ENCODE assay signal across 10 cellular contexts in genomic region chr9:124652203-124652992, GRCh38.
A peak's percentile ranks its signal among the peaks of the same experiment; 100 is the strongest.
DNase-seq lines count a peak whose midpoint lies in the region; ATAC-seq and TF ChIP-seq lines count a peak whose summit lies in the region.
"Had no signal": no experiment of that assay in that cellular context is flagged by ENCODE, and none has a peak within 500 bp of the region (broad histone marks: within the 10 kb centered on the region; RNA-seq: fewer than 3 reads in every experiment).

No MANE protein-coding gene starts in this region.

- H3K4me2 ChIP-seq in SK-N-SH, result peak overlapping the region; percentile 8; the same call in 1 of the 2 replicates

- TF ChIP-seq CTCF in SK-N-SH (IDR thresholded peaks at IDR 0.05) (no peak), psoas muscle (IDR thresholded peaks at IDR 0.05) (no peak), vagina (IDR thresholded peaks at IDR 0.05) (no peak)

- peaks cover 5 to 8% of the 10 kb centered on the region in 2 experiments; a peak in 2 of 4 replicates for H3K4me1 ChIP-seq in SK-N-SH (ENCODE audit: control insufficient read depth in 1 of 2, insufficient read depth in 2 of 2, low read depth in 1 of 2, low read length in 1 of 2)
- peaks cover 35% of the 10 kb centered on the region for H3K4me1 ChIP-seq in psoas muscle
- no peaks in the 10 kb centered on the region for H3K4me1 ChIP-seq in vagina
- H3K4me1 ChIP-seq: colonic mucosa had no signal

- H3K79me2 ChIP-seq in SK-N-SH (ENCODE audit: insufficient read depth), result peaks cover 4% of the 10 kb centered on the region; the same call in 1 of the 2 replicates

- CTCF ChIA-PET in SK-N-SH (lab: Yijun Ruan, JAX), result interaction anchor here (1.0 to 11.8 kb wide), 7 partner anchors 10 to 99 kb away, joined by 3 to 83 read pairs (median 4); no protein-coding TSS in a partner anchor

- TF ChIP-seq RAD21 in SK-N-SH (IDR thresholded peaks at IDR 0.05; ENCODE audit: low read length), result no peak

- H3K27ac Mint-ChIP-seq in effector memory CD8-positive, alpha-beta T cell, result no peak overlapping the region
- H3K27ac Mint-ChIP-seq: activated CD8-positive, alpha-beta T cell treated with anti-CD3 and anti-CD28 coated beads for 36 hours had no signal

- H3K9me3 ChIP-seq in SK-N-SH (no peaks in the 10 kb centered on the region), psoas muscle (no peaks in the 10 kb centered on the region), vagina (no peaks in the 10 kb centered on the region)
- H3K9me3 ChIP-seq: colonic mucosa had no signal

- DNase-seq in H4 (ENCODE audit: low spot score) (peak; percentile 93), SK-N-SH (peak; percentile 23), fibroblast of the conjunctiva (ENCODE audit: low read depth) (peak; percentile 33), psoas muscle (peak in 1 of 2 donors; percentile 20), vagina (ENCODE audit: extremely low spot score in 2 of 2) (no peak)
- no peak for DNase-seq in stimulated activated naive CD4-positive, alpha-beta T cell (lab: John Stamatoyannopoulos, UW)
- no peak for DNase-seq in effector memory CD8-positive, alpha-beta T cell
- no peak for DNase-seq in activated CD4-positive, CD25-positive, alpha-beta regulatory T cell treated with anti-CD3 and anti-CD28 coated beads, Interleukin-2, amount 50 U/mL, for 72 hours
- DNase-seq: activated CD8-positive, alpha-beta T cell treated with anti-CD3 and anti-CD28 coated beads for 36 hours; colonic mucosa had no signal

- peaks cover 0 to 5% of the 10 kb centered on the region in 2 donors for H3K4me1 Mint-ChIP-seq in effector memory CD8-positive, alpha-beta T cell (ENCODE audit: low read depth in 2 of 2)

- POLR2A ChIA-PET in SK-N-SH (lab: Yijun Ruan, JAX), result interaction anchor here (0.6 kb wide), 1 partner anchor 939 kb away, joined by 3 read pairs; no protein-coding TSS in a partner anchor

- H3K27ac ChIP-seq in SK-N-SH (ENCODE audit: low read depth in 2 of 2, low read length in 1 of 2) (peak overlapping the region; percentile 54 to 70), psoas muscle (peak overlapping the region; percentile 52), vagina (no peak overlapping the region)
- H3K27ac ChIP-seq: colonic mucosa had no signal

- no peaks in the 10 kb centered on the region for H3K27me3 Mint-ChIP-seq in effector memory CD8-positive, alpha-beta T cell
- H3K27me3 Mint-ChIP-seq: activated CD8-positive, alpha-beta T cell treated with anti-CD3 and anti-CD28 coated beads for 36 hours had no signal

- H3F3A ChIP-seq in SK-N-SH (replicated peaks; ENCODE audit: insufficient read depth), result no peaks in the 10 kb centered on the region

- H3K4me3 Mint-ChIP-seq in effector memory CD8-positive, alpha-beta T cell, result no peak overlapping the region
- H3K4me3 Mint-ChIP-seq: activated CD8-positive, alpha-beta T cell treated with anti-CD3 and anti-CD28 coated beads for 36 hours had no signal

- no peaks in the 10 kb centered on the region for H3K9me3 Mint-ChIP-seq in effector memory CD8-positive, alpha-beta T cell
- H3K9me3 Mint-ChIP-seq: activated CD8-positive, alpha-beta T cell treated with anti-CD3 and anti-CD28 coated beads for 36 hours had no signal

- no peak overlapping the region for H3K4me3 ChIP-seq in SK-N-SH (ENCODE audit: low read depth in 2 of 2, low read length in 1 of 2)
- H3K4me3 ChIP-seq in psoas muscle, result no peak overlapping the region
- no peak overlapping the region for H3K4me3 ChIP-seq in vagina
- H3K4me3 ChIP-seq: colonic mucosa had no signal

- ATAC-seq in psoas muscle, result peak; percentile 82 to 94 (median 87)
- no peak for ATAC-seq in effector memory CD8-positive, alpha-beta T cell (replicated peaks)
- ATAC-seq: activated CD8-positive, alpha-beta T cell treated with anti-CD3 and anti-CD28 coated beads for 36 hours had no signal

- no peak overlapping the region for H2AFZ ChIP-seq in SK-N-SH (ENCODE audit: low read depth)

- no peaks in the 10 kb centered on the region for H3K27me3 ChIP-seq in SK-N-SH (ENCODE audit: insufficient read depth)
- no peaks in the 10 kb centered on the region for H3K27me3 ChIP-seq in psoas muscle (ENCODE audit: insufficient read depth in 3 of 3, low read length in 2 of 3)
- H3K27me3 ChIP-seq in vagina, result no peaks in the 10 kb centered on the region
- H3K27me3 ChIP-seq: colonic mucosa had no signal

- TF ChIP-seq POLR2A in vagina (IDR thresholded peaks at IDR 0.05), result no peak

- no peaks in the 10 kb centered on the region for H3K36me3 ChIP-seq in SK-N-SH (replicated peaks in 1 of 2; ENCODE audit: control insufficient read depth in 1 of 2, insufficient read depth in 2 of 2, low read length in 1 of 2)
- no peaks in the 10 kb centered on the region for H3K36me3 ChIP-seq in psoas muscle (ENCODE audit: insufficient read depth in 1 of 2, low read depth in 1 of 2)
- no peaks in the 10 kb centered on the region for H3K36me3 ChIP-seq in vagina
- H3K36me3 ChIP-seq: colonic mucosa had no signal

- intact Hi-C loops in psoas muscle (cut with DNase I), result no loop called here
- intact Hi-C loops in vagina (cut with DNase I), result no loop called here

- peak; percentile 10 to 45; a peak in 2 of 4 replicates for TF ChIP-seq EP300 in SK-N-SH (IDR thresholded peaks at IDR 0.05; ENCODE audit: borderline replicate concordance in 1 of 2, low read depth in 1 of 2, low read length in 1 of 2)

- H3K9ac ChIP-seq in SK-N-SH, result no peak overlapping the region; the same call in 1 of the 2 replicates

- no peaks in the 10 kb centered on the region for H3K36me3 Mint-ChIP-seq in effector memory CD8-positive, alpha-beta T cell (ENCODE audit: insufficient read depth)

- 43% methylated on average over 3 of the region's 3 CpGs for WGBS in SK-N-SH (ENCODE audit: low lambda C conversion rate)
- WGBS in psoas muscle, 3 donors, result 40 to 65% (median 46%) methylated on average over 3 of the region's 3 CpGs

- no peaks in the 10 kb centered on the region for H4K20me1 ChIP-seq in SK-N-SH (ENCODE audit: insufficient read depth)

- H3K9me2 ChIP-seq in SK-N-SH, result no peaks in the 10 kb centered on the region

TF ChIP-seq in SK-N-SH, 30 proteins besides CTCF, POLR2A, EP300 and RAD21 (continues in another document):
- TF ChIP-seq TCF12 (IDR thresholded peaks at IDR 0.05) (peak; percentile 76), FOXJ3 (CRISPR knock-in tag; IDR thresholded peaks at IDR 0.05) (no peak), ELF1 (IDR thresholded peaks at IDR 0.05) (no peak), MEF2A (IDR thresholded peaks at IDR 0.05; ENCODE audit: borderline replicate concordance, low read depth) (peak; percentile 18; the same call in 1 of the 2 replicates), FOXM1 (IDR thresholded peaks at IDR 0.05; ENCODE audit: low read depth) (no peak), POLR2AphosphoS5 (IDR thresholded peaks at IDR 0.05; ENCODE audit: low read depth, low read length) (0 out of 2 replicates have a peak, but pooled peaks have one; percentile 7), EZH2phosphoT487 (IDR thresholded peaks at IDR 0.05; ENCODE audit: borderline replicate concordance, low read depth) (no peak), JUND (IDR thresholded peaks at IDR 0.05) (peak; percentile 45), SIN3A (IDR thresholded peaks at IDR 0.05; ENCODE audit: borderline replicate concordance, low read depth, low read length) (no peak), RXRA (IDR thresholded peaks at IDR 0.05; ENCODE audit: borderline replicate concordance, low read depth) (no peak; the same call in 1 of the 2 replicates), ZBTB33 (IDR thresholded peaks at IDR 0.05; ENCODE audit: borderline replicate concordance, low read depth) (no peak), REST (IDR thresholded peaks at IDR 0.05; ENCODE audit: low read depth, low read length) (0 out of 2 replicates have a peak, but pooled peaks have one; percentile 4), NFIC (IDR thresholded peaks at IDR 0.05; ENCODE audit: borderline replicate concordance) (peak; percentile 39; the same call in 1 of the 2 replicates), GATA2 (CRISPR knock-in tag; IDR thresholded peaks at IDR 0.05) (no peak)

Comparison
In these comparisons a context has a peak if more than half of its experiments do, and no peak if none do; other contexts are left out.
1. DNase-seq: peak in H4 (single experiment), SK-N-SH (single experiment) and fibroblast of the conjunctiva (single experiment); none in stimulated activated naive CD4-positive, alpha-beta T cell (0 of 6), effector memory CD8-positive, alpha-beta T cell (0 of 3), activated CD4-positive, CD25-positive, alpha-beta regulatory T cell treated with anti-CD3 and anti-CD28 coated beads, Interleukin-2, amount 50 U/mL, for 72 hours (single experiment) and vagina (0 of 2).